In the genomic region with DNA sequence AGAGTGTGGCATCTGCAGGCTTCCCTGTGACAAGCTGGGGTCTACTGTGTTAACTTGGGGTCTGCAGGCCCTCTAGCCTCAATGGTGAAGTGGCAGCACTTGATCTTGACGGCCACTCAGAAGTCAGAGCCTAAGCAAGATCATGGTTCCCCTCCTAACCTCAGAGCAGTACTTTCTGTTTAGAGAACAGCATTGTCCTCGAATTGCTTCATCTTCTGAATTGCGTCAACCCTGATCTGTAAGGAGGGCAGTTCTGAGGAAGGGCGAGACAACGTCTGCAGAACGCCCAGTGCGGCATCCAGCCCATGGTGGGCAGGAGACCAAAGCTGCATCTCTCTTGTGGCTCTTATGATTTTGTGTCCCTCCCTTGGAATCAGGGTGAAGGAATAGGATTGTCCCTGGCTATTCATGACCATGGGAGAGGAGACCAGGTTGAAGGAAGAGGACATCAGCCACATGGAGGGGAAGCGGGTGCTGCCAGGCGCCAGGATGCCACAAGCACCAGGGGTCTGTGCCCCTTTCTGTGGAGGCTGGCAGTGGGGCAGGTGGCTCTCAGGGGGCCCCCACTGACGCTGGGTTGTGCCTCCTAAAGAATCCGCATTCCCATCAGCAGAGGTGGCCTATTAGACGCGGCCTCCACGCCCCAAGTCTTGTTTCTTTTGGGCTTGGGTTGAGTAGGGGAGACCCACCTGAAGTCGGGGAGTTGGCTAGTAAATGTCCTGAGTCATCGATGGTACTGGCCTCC, we compare ENCODE assay signal across 1 cellular context.
TF ChIP-seq lines count a peak whose summit lies in the region.

No MANE protein-coding gene starts in this region.

TF ChIP-seq in HepG2, 621 proteins besides CTCF, POLR2A, EP300 and RAD21:
- TF ChIP-seq GATAD2A (CRISPR knock-in tag; IDR thresholded peaks at IDR 0.05), result 0 out of 2 replicates have a peak, but pooled peaks have one; percentile 17
- TF ChIP-seq SOX13 (IDR thresholded peaks at IDR 0.05), result no peak
- TF ChIP-seq SOX13 (CRISPR knock-in tag; conservative IDR thresholded peaks at IDR 0.05 in 1 of 2, IDR thresholded peaks at IDR 0.05 in 1 of 2), result 0 out of 4 replicates have a peak, but pooled peaks of 1 of the 2 experiments have one; percentile 12
- TF ChIP-seq KLF12 (CRISPR knock-in tag; IDR thresholded peaks at IDR 0.05; ENCODE audit: borderline replicate concordance), result no peak
- no peak for TF ChIP-seq ZBTB3 (CRISPR knock-in tag; IDR thresholded peaks at IDR 0.05; ENCODE audit: borderline replicate concordance, low read depth)
- no peak for TF ChIP-seq EHMT2 (IDR thresholded peaks at IDR 0.05; ENCODE audit: borderline replicate concordance, low read depth, low read length)
- no peak for TF ChIP-seq MTA3 (CRISPR knock-in tag; IDR thresholded peaks at IDR 0.05)
- TF ChIP-seq ZNF788 (CRISPR knock-in tag; IDR thresholded peaks at IDR 0.05; ENCODE audit: borderline replicate concordance), result no peak
- TF ChIP-seq, protein P1, sequence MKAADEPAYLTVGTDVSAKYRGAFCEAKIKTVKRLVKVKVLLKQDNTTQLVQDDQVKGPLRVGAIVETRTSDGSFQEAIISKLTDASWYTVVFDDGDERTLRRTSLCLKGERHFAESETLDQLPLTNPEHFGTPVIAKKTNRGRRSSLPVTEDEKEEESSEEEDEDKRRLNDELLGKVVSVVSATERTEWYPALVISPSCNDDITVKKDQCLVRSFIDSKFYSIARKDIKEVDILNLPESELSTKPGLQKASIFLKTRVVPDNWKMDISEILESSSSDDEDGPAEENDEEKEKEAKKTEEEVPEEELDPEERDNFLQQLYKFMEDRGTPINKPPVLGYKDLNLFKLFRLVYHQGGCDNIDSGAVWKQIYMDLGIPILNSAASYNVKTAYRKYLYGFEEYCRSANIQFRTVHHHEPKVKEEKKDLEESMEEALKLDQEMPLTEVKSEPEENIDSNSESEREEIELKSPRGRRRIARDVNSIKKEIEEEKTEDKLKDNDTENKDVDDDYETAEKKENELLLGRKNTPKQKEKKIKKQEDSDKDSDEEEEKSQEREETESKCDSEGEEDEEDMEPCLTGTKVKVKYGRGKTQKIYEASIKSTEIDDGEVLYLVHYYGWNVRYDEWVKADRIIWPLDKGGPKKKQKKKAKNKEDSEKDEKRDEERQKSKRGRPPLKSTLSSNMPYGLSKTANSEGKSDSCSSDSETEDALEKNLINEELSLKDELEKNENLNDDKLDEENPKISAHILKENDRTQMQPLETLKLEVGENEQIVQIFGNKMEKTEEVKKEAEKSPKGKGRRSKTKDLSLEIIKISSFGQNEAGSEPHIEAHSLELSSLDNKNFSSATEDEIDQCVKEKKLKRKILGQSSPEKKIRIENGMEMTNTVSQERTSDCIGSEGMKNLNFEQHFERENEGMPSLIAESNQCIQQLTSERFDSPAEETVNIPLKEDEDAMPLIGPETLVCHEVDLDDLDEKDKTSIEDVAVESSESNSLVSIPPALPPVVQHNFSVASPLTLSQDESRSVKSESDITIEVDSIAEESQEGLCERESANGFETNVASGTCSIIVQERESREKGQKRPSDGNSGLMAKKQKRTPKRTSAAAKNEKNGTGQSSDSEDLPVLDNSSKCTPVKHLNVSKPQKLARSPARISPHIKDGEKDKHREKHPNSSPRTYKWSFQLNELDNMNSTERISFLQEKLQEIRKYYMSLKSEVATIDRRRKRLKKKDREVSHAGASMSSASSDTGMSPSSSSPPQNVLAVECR (CRISPR knock-in tag; IDR thresholded peaks at IDR 0.05; ENCODE audit: borderline replicate concordance), result no peak
- no peak for TF ChIP-seq CAMTA2 (CRISPR knock-in tag; IDR thresholded peaks at IDR 0.05; ENCODE audit: borderline replicate concordance)
- no peak for TF ChIP-seq RBAK (CRISPR knock-in tag; IDR thresholded peaks at IDR 0.05)
- no peak for TF ChIP-seq ZNF589 (CRISPR knock-in tag; conservative IDR thresholded peaks at IDR 0.05)
- TF ChIP-seq KDM2A (CRISPR knock-in tag; IDR thresholded peaks at IDR 0.05; ENCODE audit: borderline replicate concordance, low read depth), result no peak
- TF ChIP-seq ZNF775 (CRISPR knock-in tag; IDR thresholded peaks at IDR 0.05; ENCODE audit: borderline replicate concordance), result no peak
- peak; percentile 77 for TF ChIP-seq CEBPG (CRISPR knock-in tag; IDR thresholded peaks at IDR 0.05)
- no peak for TF ChIP-seq ZMYM3 (CRISPR knock-in tag; IDR thresholded peaks at IDR 0.05)
- TF ChIP-seq CEBPB (IDR thresholded peaks at IDR 0.05; ENCODE audit: borderline replicate concordance, low read depth, low read length), result peak; percentile 72; the same call in 1 of the 2 replicates
- no peak for TF ChIP-seq ETV6 (CRISPR knock-in tag; conservative IDR thresholded peaks at IDR 0.05)
- TF ChIP-seq HOXA3 (CRISPR knock-in tag; IDR thresholded peaks at IDR 0.05), result 0 out of 2 replicates have a peak, but pooled peaks have one; percentile 20
- no peak for TF ChIP-seq ZNF260 (CRISPR knock-in tag; IDR thresholded peaks at IDR 0.05; ENCODE audit: borderline replicate concordance, low read depth)
